ENCODE assay signal across 10 cellular contexts in genomic region chr11:67427364-67427859, GRCh38. TPM values are rescaled to one million over a fixed set of nuclear protein-coding genes. Genes with fewer than 3 reads are reported as not detected.
DNase-seq lines count a peak whose midpoint lies in the region; ATAC-seq and TF ChIP-seq lines count a peak whose summit lies in the region.
"Not testable (repeated sequence)": the region's sequence is repeated elsewhere in the genome, so short reads cannot be mapped to it uniquely, and the experiment has no call there.
"Had no signal": no experiment of that assay in that cellular context is flagged by ENCODE, and none has a peak within 500 bp of the region (broad histone marks: within the 10 kb centered on the region; RNA-seq: fewer than 3 reads in every experiment).

No MANE protein-coding gene starts in this region.

- H3K9me3 ChIP-seq in DOHH2 (ENCODE audit: control insufficient read depth, insufficient read depth, low read length); mononuclear cell (ENCODE audit: low read depth, low read length); gastrocnemius medialis; upper lobe of left lung: not testable (repeated sequence)

- H3K4me3 ChIP-seq in DOHH2 (ENCODE audit: low read length) (peak overlapping the region; percentile 73), mononuclear cell (ENCODE audit: low read length) (peak overlapping the region; percentile 97), gastrocnemius medialis (peak overlapping the region; percentile 92 to 100 (median 95)), upper lobe of left lung (peak overlapping the region in 3 of 4 donors; percentile 71 to 97 (median 80))

- not testable (repeated sequence) for H3K27me3 ChIP-seq in DOHH2 (ENCODE audit: control insufficient read depth, low read length); mononuclear cell (ENCODE audit: insufficient read depth, low read length); gastrocnemius medialis; upper lobe of left lung

- H3K4me1 ChIP-seq in DOHH2 (ENCODE audit: control insufficient read depth, low read length): peaks cover 15% of the 10 kb centered on the region
- peaks cover 26% of the 10 kb centered on the region for H3K4me1 ChIP-seq in mononuclear cell (ENCODE audit: insufficient read depth, low read length)
- H3K4me1 ChIP-seq in gastrocnemius medialis: peaks cover 16 to 32% of the 10 kb centered on the region in 2 donors
- H3K4me1 ChIP-seq in upper lobe of left lung: peaks cover 14 to 24% (median 17%) of the 10 kb centered on the region in 4 donors

- TF ChIP-seq CTCF in DOHH2 (IDR thresholded peaks at IDR 0.05; ENCODE audit: low read depth, low read length, poor library complexity, severe bottlenecking); glutamatergic neuron (IDR thresholded peaks at IDR 0.05; ENCODE audit: partially characterized antibody, unreplicated experiment); gastrocnemius medialis (IDR thresholded peaks at IDR 0.05 in 4 of 5, conservative IDR thresholded peaks at IDR 0.05 in 1 of 5); upper lobe of left lung (IDR thresholded peaks at IDR 0.05): not testable (repeated sequence)

- peak overlapping the region; percentile 94 for H3K4me3 Mint-ChIP-seq in activated CD8-positive, alpha-beta memory T cell treated with anti-CD3 and anti-CD28 coated beads, Interleukin-2, amount 10 ng/mL, durations not matched to agents 7 days and 5 days
- H3K4me3 Mint-ChIP-seq in glutamatergic neuron (ENCODE audit: unreplicated experiment): peak overlapping the region; percentile 99

- TF ChIP-seq POLR2A in gastrocnemius medialis (IDR thresholded peaks at IDR 0.05); upper lobe of left lung (IDR thresholded peaks at IDR 0.05): not testable (repeated sequence)

- in situ Hi-C loops in gastrocnemius medialis (cut with MboI; ENCODE audit: low sequenced_read_pairs in 4 of 4): not testable (repeated sequence)

- H3K9me2 ChIP-seq in DOHH2 (replicated peaks; ENCODE audit: control insufficient read depth, low read length): not testable (repeated sequence)

- H3K36me3 Mint-ChIP-seq in activated CD8-positive, alpha-beta memory T cell treated with anti-CD3 and anti-CD28 coated beads, Interleukin-2, amount 10 ng/mL, durations not matched to agents 7 days and 5 days: peaks cover 13% of the 10 kb centered on the region
- H3K36me3 Mint-ChIP-seq in glutamatergic neuron (ENCODE audit: unreplicated experiment): not testable (repeated sequence)

- H3K4me1 Mint-ChIP-seq in activated CD8-positive, alpha-beta memory T cell treated with anti-CD3 and anti-CD28 coated beads, Interleukin-2, amount 10 ng/mL, durations not matched to agents 7 days and 5 days: peaks cover 49% of the 10 kb centered on the region
- H3K4me1 Mint-ChIP-seq in glutamatergic neuron (ENCODE audit: low read depth, unreplicated experiment): not testable (repeated sequence)

- ATAC-seq in activated CD8-positive, alpha-beta memory T cell treated with anti-CD3 and anti-CD28 coated beads, Interleukin-2, amount 10 ng/mL, durations not matched to agents 7 days and 5 days: peak; percentile 5
- ATAC-seq in gastrocnemius medialis; upper lobe of left lung (ENCODE audit: low FRiP score in 2 of 2): not testable (repeated sequence)

- TF ChIP-seq EP300 in upper lobe of left lung (IDR thresholded peaks at IDR 0.05): not testable (repeated sequence)

- H3K27ac ChIP-seq in DOHH2 (ENCODE audit: low read depth, low read length): peak overlapping the region; percentile 29
- peak overlapping the region; percentile 95 for H3K27ac ChIP-seq in caudate nucleus (ENCODE audit: low read depth, low read length)
- peak overlapping the region; percentile 94 to 98 (median 96) for H3K27ac ChIP-seq in gastrocnemius medialis
- H3K27ac ChIP-seq in upper lobe of left lung: peak overlapping the region; percentile 91 to 93 (median 92)

- not testable (repeated sequence) for H3F3A ChIP-seq in DOHH2 (ENCODE audit: control insufficient read depth, insufficient read depth)

- 72 to 77% methylated on average over 19 of the region's 19 CpGs for WGBS in upper lobe of left lung, 2 donors

- not testable (repeated sequence) for H3K27me3 Mint-ChIP-seq in activated CD8-positive, alpha-beta memory T cell treated with anti-CD3 and anti-CD28 coated beads, Interleukin-2, amount 10 ng/mL, durations not matched to agents 7 days and 5 days; glutamatergic neuron (ENCODE audit: unreplicated experiment)

- peak; percentile 37 for DNase-seq in NCI-H146 (lab: John Stamatoyannopoulos, UW)
- DNase-seq in activated CD8-positive, alpha-beta memory T cell treated with anti-CD3 and anti-CD28 coated beads, Interleukin-2, amount 10 ng/mL, durations not matched to agents 7 days and 5 days; caudate nucleus (lab: John Stamatoyannopoulos, UW); glutamatergic neuron; gastrocnemius medialis; upper lobe of left lung: not testable (repeated sequence)

- peak overlapping the region; percentile 73 for H3K4me2 ChIP-seq in DOHH2 (ENCODE audit: low read length)

- H3K9me3 Mint-ChIP-seq in activated CD8-positive, alpha-beta memory T cell treated with anti-CD3 and anti-CD28 coated beads, Interleukin-2, amount 10 ng/mL, durations not matched to agents 7 days and 5 days (ENCODE audit: low read depth); glutamatergic neuron (ENCODE audit: unreplicated experiment): not testable (repeated sequence)

- H3K36me3 ChIP-seq in DOHH2 (ENCODE audit: control insufficient read depth, low read length): peaks cover 26% of the 10 kb centered on the region
- peaks cover 0 to 23% of the 10 kb centered on the region in 2 donors for H3K36me3 ChIP-seq in gastrocnemius medialis
- H3K36me3 ChIP-seq in upper lobe of left lung: peaks cover 0 to 18% (median 14%) of the 10 kb centered on the region in 4 donors

- H3K79me2 ChIP-seq in DOHH2 (ENCODE audit: control insufficient read depth, low read length): peaks cover 31% of the 10 kb centered on the region

- CTCF ChIA-PET in activated CD8-positive, alpha-beta memory T cell treated with anti-CD3 and anti-CD28 coated beads, Interleukin-2, amount 10 ng/mL, durations not matched to agents 7 days and 5 days (lab: Charles Lee): interaction anchor here (0.8 to 3.3 kb wide), 7 partner anchors 11 to 71 kb away, joined by 3 to 16 read pairs (median 4); partner anchors contain the start of gene PPP1CA

- H3K27ac Mint-ChIP-seq in activated CD8-positive, alpha-beta memory T cell treated with anti-CD3 and anti-CD28 coated beads, Interleukin-2, amount 10 ng/mL, durations not matched to agents 7 days and 5 days: peak overlapping the region; percentile 95
- H3K27ac Mint-ChIP-seq in glutamatergic neuron (ENCODE audit: unreplicated experiment): peak overlapping the region; percentile 92

- intact Hi-C loops in gastrocnemius medialis (cut with DNase I; ENCODE audit: low total_unique reads): loop anchor here (5.0 to 10.0 kb wide), 3 partner anchors 40 to 1373 kb away; partner anchors contain the start of genes GSTP1, SF3B2 and TMEM134

- H4K20me1 ChIP-seq in DOHH2 (ENCODE audit: control insufficient read depth, insufficient read depth, low read depth, low read length): not testable (repeated sequence)

RNA-seq across cellular contexts. Expression of gene RPS6KB2, which starts 0.9 kb away (rescaled TPM):
- 10 to 100 TPM; 63.3 to 65.0 TPM for total RNA-seq in activated CD8-positive, alpha-beta memory T cell treated with anti-CD3 and anti-CD28 coated beads, Interleukin-2, amount 10 ng/mL, durations not matched to agents 7 days and 5 days
- total RNA-seq in glutamatergic neuron (ENCODE audit: unreplicated experiment) (69.0 TPM), mononuclear cell (52.1 TPM), gastrocnemius medialis (10 to 100 TPM; 38.0 to 74.1 (median 39.4) TPM), upper lobe of left lung (10 to 100 TPM; 35.2 to 94.3 (median 50.4) TPM)

RNA-seq across cellular contexts. Expression of gene PTPRCAP, which starts 10.1 kb away (rescaled TPM):
- 100 to 1,000 TPM; 390 to 424 TPM for total RNA-seq in activated CD8-positive, alpha-beta memory T cell treated with anti-CD3 and anti-CD28 coated beads, Interleukin-2, amount 10 ng/mL, durations not matched to agents 7 days and 5 days
- total RNA-seq in glutamatergic neuron (ENCODE audit: unreplicated experiment) (2.1 TPM), mononuclear cell (137 TPM), gastrocnemius medialis (1 to 10 TPM in 3 of 4 donors, under 1 TPM in 1; 0.47 to 1.5 (median 1.3) TPM), upper lobe of left lung (10 to 100 TPM; 12.8 to 34.0 (median 18.0) TPM)

RNA-seq across cellular contexts. Expression of gene CARNS1, which starts 11.9 kb away (rescaled TPM):
- total RNA-seq in activated CD8-positive, alpha-beta memory T cell treated with anti-CD3 and anti-CD28 coated beads, Interleukin-2, amount 10 ng/mL, durations not matched to agents 7 days and 5 days: 1 to 10 TPM; 1.3 TPM
- total RNA-seq in glutamatergic neuron (ENCODE audit: unreplicated experiment) (0.07 TPM), mononuclear cell (3.3 TPM), gastrocnemius medialis (10 to 100 TPM in 1 of 4 donors, 1 to 10 TPM in 3; 2.5 to 11.0 (median 4.9) TPM), upper lobe of left lung (1 to 10 TPM in 2 of 6 donors, under 1 TPM in 4; 0.49 to 4.2 (median 0.89) TPM)

RNA-seq across cellular contexts. Expression of gene CORO1B, which starts 15.9 kb away (rescaled TPM):
- 10 to 100 TPM; 61.0 to 62.6 TPM for total RNA-seq in activated CD8-positive, alpha-beta memory T cell treated with anti-CD3 and anti-CD28 coated beads, Interleukin-2, amount 10 ng/mL, durations not matched to agents 7 days and 5 days
- 88.8 TPM for total RNA-seq in glutamatergic neuron (ENCODE audit: unreplicated experiment)
- total RNA-seq in mononuclear cell: 28.1 TPM
- total RNA-seq in gastrocnemius medialis: 10 to 100 TPM in 3 of 4 donors, 1 to 10 TPM in 1; 4.9 to 14.8 (median 12.5) TPM
- 100 to 1,000 TPM in 4 of 6 donors, 10 to 100 TPM in 2; 49.0 to 178 (median 118) TPM for total RNA-seq in upper lobe of left lung

RNA-seq across cellular contexts. Expression of gene TBC1D10C, which starts 23.5 kb away (rescaled TPM):
- total RNA-seq in activated CD8-positive, alpha-beta memory T cell treated with anti-CD3 and anti-CD28 coated beads, Interleukin-2, amount 10 ng/mL, durations not matched to agents 7 days and 5 days: 100 to 1,000 TPM; 278 to 312 TPM
- total RNA-seq in glutamatergic neuron (ENCODE audit: unreplicated experiment): not detected
- total RNA-seq in mononuclear cell: 51.6 TPM
- under 1 TPM in 3 of 4 donors, not detected in 1; 0.44 to 0.78 (median 0.56) TPM for total RNA-seq in gastrocnemius medialis
- total RNA-seq in upper lobe of left lung: 10 to 100 TPM in 5 of 6 donors, 1 to 10 TPM in 1; 8.4 to 45.3 (median 32.7) TPM
- total RNA-seq: cerebellum, LHCN-M2 had no signal

Comparison
In these comparisons a context has a peak if more than half of its experiments do, and no peak if none do; other contexts are left out.
1. H3K27ac ChIP-seq: peak in every context shown above with its lines; median percentile 96 in gastrocnemius medialis; 95 in caudate nucleus; 92 in upper lobe of left lung; 29 in DOHH2.